In genomic region chr4:6749340-6750171, GRCh38 we compare ENCODE assay signal across 9 cellular contexts. TPM values are rescaled to one million over a fixed set of nuclear protein-coding genes. Genes with fewer than 3 reads are reported as not detected.
A peak's percentile ranks its signal among the peaks of the same experiment; 100 is the strongest.
DNase-seq lines count a peak whose midpoint lies in the region; ATAC-seq and TF ChIP-seq lines count a peak whose summit lies in the region.
"Had no signal": no experiment of that assay in that cellular context is flagged by ENCODE, and none has a peak within 500 bp of the region (broad histone marks: within the 10 kb centered on the region; RNA-seq: fewer than 3 reads in every experiment).

No MANE protein-coding gene starts in this region.

- H3K79me2 ChIP-seq in ACC112 (ENCODE audit: control insufficient read depth, insufficient read depth, low read length, unreplicated experiment), result no peaks in the 10 kb centered on the region

- H3K4me3 ChIP-seq in ACC112 (ENCODE audit: low read depth, low read length) (peak overlapping the region; percentile 47; the same call in 1 of the 2 replicates), epithelial cell of esophagus (ENCODE audit: low read length) (no peak overlapping the region)

- H2AFZ ChIP-seq in ACC112 (ENCODE audit: low read length, unreplicated experiment), result peak overlapping the region; percentile 95

- TF ChIP-seq CTCF in epithelial cell of esophagus (IDR thresholded peaks at IDR 0.05; ENCODE audit: insufficient read depth, low read depth, low read length, missing control alignments), result no peak

- DNase-seq in NCI-H2029 (lab: John Stamatoyannopoulos, UW) (peak; percentile 32), epithelial cell of esophagus (ENCODE audit: low read depth) (peak; percentile 47), myocyte (ENCODE audit: low read depth) (peak; percentile 86), amniotic stem cell (lab: John Stamatoyannopoulos, UW) (no peak), germinal center (ENCODE audit: low spot score) (no peak)
- DNase-seq: NCI-H1436 treated with DMSO at 0.1 percent for 48 hours had no signal

- ATAC-seq in GM21360 (IDR thresholded peaks at IDR 0.05; ENCODE audit: unreplicated experiment) (no peak), HG02763 (IDR thresholded peaks at IDR 0.05; ENCODE audit: unreplicated experiment) (no peak)

- H3K27ac ChIP-seq in ACC112 (ENCODE audit: low read depth, low read length), result no peak overlapping the region

- no peaks in the 10 kb centered on the region for H3K27me3 ChIP-seq in ACC112 (ENCODE audit: insufficient read depth, low read length)

- no peaks in the 10 kb centered on the region for H3K36me3 ChIP-seq in ACC112 (ENCODE audit: insufficient read depth, low read length)

- peaks cover 21% of the 10 kb centered on the region for H3K4me1 ChIP-seq in ACC112 (ENCODE audit: control insufficient read depth, insufficient read depth, low read length, unreplicated experiment)

RNA-seq across cellular contexts. Expression of gene KIAA0232, which starts 33.0 kb away (rescaled TPM):
- 64.2 and 73.7 TPM in 2 replicates for total RNA-seq in myocyte
- polyA plus RNA-seq in myocyte (2012), result 16.5 TPM

RNA-seq across cellular contexts. Expression of gene BLOC1S4, which starts 33.6 kb away (rescaled TPM):
- 32.8 and 35.1 TPM in 2 replicates for total RNA-seq in myocyte
- polyA plus RNA-seq in myocyte (2012), result 16.0 TPM

RNA-seq across cellular contexts. Expression of gene MRFAP1L1, which starts 39.9 kb away (rescaled TPM):
- total RNA-seq in myocyte, result 69.2 and 71.9 TPM in 2 replicates
- polyA plus RNA-seq in myocyte (2012), result 46.6 TPM

RNA-seq across cellular contexts. Expression of gene S100P, which starts 55.9 kb away (rescaled TPM):
- total RNA-seq in myocyte, result not detected in 2 replicates
- polyA plus RNA-seq in myocyte (2012), result 0.28 TPM

Comparison
In these comparisons a context has a peak if more than half of its experiments do, and no peak if none do; other contexts are left out.
1. DNase-seq: peak in NCI-H2029 (single experiment), epithelial cell of esophagus (single experiment) and myocyte (single experiment); none in amniotic stem cell (single experiment) and germinal center (single experiment).